Comparison of ENCODE assay signal across 2 cellular contexts in genomic region chr3:171195686-171196085, GRCh38.
A peak's percentile ranks its signal among the peaks of the same experiment; 100 is the strongest.
TF ChIP-seq lines count a peak whose summit lies in the region.

No MANE protein-coding gene starts in this region.

TF ChIP-seq in HEK293, 187 proteins besides CTCF, POLR2A, EP300 and RAD21 (continued from another document):
- TF ChIP-seq PBX3 (CRISPR knock-in tag; IDR thresholded peaks at IDR 0.05) (no peak), ZSCAN23 (tag by site-specific recombination; IDR thresholded peaks at IDR 0.05) (0 out of 2 replicates have a peak, but pooled peaks have one; percentile 37), FEZF1 (tag by site-specific recombination; IDR thresholded peaks at IDR 0.05) (peak; percentile 56; the same call in 1 of the 2 replicates), ZNF843 (tag by site-specific recombination; IDR thresholded peaks at IDR 0.05) (peak; percentile 58; the same call in 1 of the 2 replicates), ZNF473 (tag by site-specific recombination; IDR thresholded peaks at IDR 0.05) (no peak), WT1 (tag by site-specific recombination; IDR thresholded peaks at IDR 0.05) (peak; percentile 80), KLF16 (tag by site-specific recombination; IDR thresholded peaks at IDR 0.05) (no peak), IKZF3 (tag by site-specific recombination; IDR thresholded peaks at IDR 0.05) (peak; percentile 59), MZF1 (tag by site-specific recombination; IDR thresholded peaks at IDR 0.05; ENCODE audit: borderline replicate concordance) (0 out of 2 replicates have a peak, but pooled peaks have one; percentile 19), PRDM6 (tag by site-specific recombination; IDR thresholded peaks at IDR 0.05) (peak; percentile 77)
- TF ChIP-seq, protein P1, sequence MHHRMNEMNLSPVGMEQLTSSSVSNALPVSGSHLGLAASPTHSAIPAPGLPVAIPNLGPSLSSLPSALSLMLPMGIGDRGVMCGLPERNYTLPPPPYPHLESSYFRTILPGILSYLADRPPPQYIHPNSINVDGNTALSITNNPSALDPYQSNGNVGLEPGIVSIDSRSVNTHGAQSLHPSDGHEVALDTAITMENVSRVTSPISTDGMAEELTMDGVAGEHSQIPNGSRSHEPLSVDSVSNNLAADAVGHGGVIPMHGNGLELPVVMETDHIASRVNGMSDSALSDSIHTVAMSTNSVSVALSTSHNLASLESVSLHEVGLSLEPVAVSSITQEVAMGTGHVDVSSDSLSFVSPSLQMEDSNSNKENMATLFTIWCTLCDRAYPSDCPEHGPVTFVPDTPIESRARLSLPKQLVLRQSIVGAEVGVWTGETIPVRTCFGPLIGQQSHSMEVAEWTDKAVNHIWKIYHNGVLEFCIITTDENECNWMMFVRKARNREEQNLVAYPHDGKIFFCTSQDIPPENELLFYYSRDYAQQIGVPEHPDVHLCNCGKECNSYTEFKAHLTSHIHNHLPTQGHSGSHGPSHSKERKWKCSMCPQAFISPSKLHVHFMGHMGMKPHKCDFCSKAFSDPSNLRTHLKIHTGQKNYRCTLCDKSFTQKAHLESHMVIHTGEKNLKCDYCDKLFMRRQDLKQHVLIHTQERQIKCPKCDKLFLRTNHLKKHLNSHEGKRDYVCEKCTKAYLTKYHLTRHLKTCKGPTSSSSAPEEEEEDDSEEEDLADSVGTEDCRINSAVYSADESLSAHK (tag by site-specific recombination; IDR thresholded peaks at IDR 0.05), result peak; percentile 72

TF ChIP-seq in GM12878, 131 proteins besides CTCF, POLR2A, EP300 and RAD21 (continued from another document):
- TF ChIP-seq, protein P2, sequence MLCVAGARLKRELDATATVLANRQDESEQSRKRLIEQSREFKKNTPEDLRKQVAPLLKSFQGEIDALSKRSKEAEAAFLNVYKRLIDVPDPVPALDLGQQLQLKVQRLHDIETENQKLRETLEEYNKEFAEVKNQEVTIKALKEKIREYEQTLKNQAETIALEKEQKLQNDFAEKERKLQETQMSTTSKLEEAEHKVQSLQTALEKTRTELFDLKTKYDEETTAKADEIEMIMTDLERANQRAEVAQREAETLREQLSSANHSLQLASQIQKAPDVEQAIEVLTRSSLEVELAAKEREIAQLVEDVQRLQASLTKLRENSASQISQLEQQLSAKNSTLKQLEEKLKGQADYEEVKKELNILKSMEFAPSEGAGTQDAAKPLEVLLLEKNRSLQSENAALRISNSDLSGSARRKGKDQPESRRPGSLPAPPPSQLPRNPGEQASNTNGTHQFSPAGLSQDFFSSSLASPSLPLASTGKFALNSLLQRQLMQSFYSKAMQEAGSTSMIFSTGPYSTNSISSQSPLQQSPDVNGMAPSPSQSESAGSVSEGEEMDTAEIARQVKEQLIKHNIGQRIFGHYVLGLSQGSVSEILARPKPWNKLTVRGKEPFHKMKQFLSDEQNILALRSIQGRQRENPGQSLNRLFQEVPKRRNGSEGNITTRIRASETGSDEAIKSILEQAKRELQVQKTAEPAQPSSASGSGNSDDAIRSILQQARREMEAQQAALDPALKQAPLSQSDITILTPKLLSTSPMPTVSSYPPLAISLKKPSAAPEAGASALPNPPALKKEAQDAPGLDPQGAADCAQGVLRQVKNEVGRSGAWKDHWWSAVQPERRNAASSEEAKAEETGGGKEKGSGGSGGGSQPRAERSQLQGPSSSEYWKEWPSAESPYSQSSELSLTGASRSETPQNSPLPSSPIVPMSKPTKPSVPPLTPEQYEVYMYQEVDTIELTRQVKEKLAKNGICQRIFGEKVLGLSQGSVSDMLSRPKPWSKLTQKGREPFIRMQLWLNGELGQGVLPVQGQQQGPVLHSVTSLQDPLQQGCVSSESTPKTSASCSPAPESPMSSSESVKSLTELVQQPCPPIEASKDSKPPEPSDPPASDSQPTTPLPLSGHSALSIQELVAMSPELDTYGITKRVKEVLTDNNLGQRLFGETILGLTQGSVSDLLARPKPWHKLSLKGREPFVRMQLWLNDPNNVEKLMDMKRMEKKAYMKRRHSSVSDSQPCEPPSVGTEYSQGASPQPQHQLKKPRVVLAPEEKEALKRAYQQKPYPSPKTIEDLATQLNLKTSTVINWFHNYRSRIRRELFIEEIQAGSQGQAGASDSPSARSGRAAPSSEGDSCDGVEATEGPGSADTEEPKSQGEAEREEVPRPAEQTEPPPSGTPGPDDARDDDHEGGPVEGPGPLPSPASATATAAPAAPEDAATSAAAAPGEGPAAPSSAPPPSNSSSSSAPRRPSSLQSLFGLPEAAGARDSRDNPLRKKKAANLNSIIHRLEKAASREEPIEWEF (IDR thresholded peaks at IDR 0.05; ENCODE audit: insufficient replicate concordance, low read depth, low read length), result no peak
- TF ChIP-seq ZBED1 (IDR thresholded peaks at IDR 0.05; ENCODE audit: borderline replicate concordance) (no peak), NBN (IDR thresholded peaks at IDR 0.05) (no peak), TAF1 (IDR thresholded peaks at IDR 0.05; ENCODE audit: borderline replicate concordance, low read depth, low read length) (no peak), RELB (IDR thresholded peaks at IDR 0.05; ENCODE audit: low read depth) (no peak), MXI1 (IDR thresholded peaks at IDR 0.05; ENCODE audit: low read depth, low read length) (no peak), MEF2A (IDR thresholded peaks at IDR 0.05; ENCODE audit: insufficient read depth, low read depth, low read length) (no peak), BCL11A (IDR thresholded peaks at IDR 0.05; ENCODE audit: low read depth, low read length) (no peak), KDM1A (IDR thresholded peaks at IDR 0.05; ENCODE audit: borderline replicate concordance) (no peak), SMC3 (IDR thresholded peaks at IDR 0.05; ENCODE audit: borderline replicate concordance, low read length) (no peak), NR2C2 (IDR thresholded peaks at IDR 0.05; ENCODE audit: borderline replicate concordance, control insufficient read depth, insufficient read length, low read depth) (no peak), SREBF1 (IDR thresholded peaks at IDR 0.05; ENCODE audit: low read length) (no peak)
- TF ChIP-seq, protein P3, sequence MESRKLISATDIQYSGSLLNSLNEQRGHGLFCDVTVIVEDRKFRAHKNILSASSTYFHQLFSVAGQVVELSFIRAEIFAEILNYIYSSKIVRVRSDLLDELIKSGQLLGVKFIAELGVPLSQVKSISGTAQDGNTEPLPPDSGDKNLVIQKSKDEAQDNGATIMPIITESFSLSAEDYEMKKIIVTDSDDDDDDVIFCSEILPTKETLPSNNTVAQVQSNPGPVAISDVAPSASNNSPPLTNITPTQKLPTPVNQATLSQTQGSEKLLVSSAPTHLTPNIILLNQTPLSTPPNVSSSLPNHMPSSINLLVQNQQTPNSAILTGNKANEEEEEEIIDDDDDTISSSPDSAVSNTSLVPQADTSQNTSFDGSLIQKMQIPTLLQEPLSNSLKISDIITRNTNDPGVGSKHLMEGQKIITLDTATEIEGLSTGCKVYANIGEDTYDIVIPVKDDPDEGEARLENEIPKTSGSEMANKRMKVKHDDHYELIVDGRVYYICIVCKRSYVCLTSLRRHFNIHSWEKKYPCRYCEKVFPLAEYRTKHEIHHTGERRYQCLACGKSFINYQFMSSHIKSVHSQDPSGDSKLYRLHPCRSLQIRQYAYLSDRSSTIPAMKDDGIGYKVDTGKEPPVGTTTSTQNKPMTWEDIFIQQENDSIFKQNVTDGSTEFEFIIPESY (IDR thresholded peaks at IDR 0.05), result no peak
- TF ChIP-seq, protein P4, sequence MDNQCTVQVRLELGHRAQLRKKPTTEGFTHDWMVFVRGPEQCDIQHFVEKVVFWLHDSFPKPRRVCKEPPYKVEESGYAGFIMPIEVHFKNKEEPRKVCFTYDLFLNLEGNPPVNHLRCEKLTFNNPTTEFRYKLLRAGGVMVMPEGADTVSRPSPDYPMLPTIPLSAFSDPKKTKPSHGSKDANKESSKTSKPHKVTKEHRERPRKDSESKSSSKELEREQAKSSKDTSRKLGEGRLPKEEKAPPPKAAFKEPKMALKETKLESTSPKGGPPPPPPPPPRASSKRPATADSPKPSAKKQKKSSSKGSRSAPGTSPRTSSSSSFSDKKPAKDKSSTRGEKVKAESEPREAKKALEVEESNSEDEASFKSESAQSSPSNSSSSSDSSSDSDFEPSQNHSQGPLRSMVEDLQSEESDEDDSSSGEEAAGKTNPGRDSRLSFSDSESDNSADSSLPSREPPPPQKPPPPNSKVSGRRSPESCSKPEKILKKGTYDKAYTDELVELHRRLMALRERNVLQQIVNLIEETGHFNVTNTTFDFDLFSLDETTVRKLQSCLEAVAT (IDR thresholded peaks at IDR 0.05), result no peak
- TF ChIP-seq, protein P5, sequence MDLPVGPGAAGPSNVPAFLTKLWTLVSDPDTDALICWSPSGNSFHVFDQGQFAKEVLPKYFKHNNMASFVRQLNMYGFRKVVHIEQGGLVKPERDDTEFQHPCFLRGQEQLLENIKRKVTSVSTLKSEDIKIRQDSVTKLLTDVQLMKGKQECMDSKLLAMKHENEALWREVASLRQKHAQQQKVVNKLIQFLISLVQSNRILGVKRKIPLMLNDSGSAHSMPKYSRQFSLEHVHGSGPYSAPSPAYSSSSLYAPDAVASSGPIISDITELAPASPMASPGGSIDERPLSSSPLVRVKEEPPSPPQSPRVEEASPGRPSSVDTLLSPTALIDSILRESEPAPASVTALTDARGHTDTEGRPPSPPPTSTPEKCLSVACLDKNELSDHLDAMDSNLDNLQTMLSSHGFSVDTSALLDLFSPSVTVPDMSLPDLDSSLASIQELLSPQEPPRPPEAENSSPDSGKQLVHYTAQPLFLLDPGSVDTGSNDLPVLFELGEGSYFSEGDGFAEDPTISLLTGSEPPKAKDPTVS (IDR thresholded peaks at IDR 0.05; ENCODE audit: low read depth, low read length), result no peak
